15 cellular contexts compared by ENCODE assay signal in the genomic region with DNA sequence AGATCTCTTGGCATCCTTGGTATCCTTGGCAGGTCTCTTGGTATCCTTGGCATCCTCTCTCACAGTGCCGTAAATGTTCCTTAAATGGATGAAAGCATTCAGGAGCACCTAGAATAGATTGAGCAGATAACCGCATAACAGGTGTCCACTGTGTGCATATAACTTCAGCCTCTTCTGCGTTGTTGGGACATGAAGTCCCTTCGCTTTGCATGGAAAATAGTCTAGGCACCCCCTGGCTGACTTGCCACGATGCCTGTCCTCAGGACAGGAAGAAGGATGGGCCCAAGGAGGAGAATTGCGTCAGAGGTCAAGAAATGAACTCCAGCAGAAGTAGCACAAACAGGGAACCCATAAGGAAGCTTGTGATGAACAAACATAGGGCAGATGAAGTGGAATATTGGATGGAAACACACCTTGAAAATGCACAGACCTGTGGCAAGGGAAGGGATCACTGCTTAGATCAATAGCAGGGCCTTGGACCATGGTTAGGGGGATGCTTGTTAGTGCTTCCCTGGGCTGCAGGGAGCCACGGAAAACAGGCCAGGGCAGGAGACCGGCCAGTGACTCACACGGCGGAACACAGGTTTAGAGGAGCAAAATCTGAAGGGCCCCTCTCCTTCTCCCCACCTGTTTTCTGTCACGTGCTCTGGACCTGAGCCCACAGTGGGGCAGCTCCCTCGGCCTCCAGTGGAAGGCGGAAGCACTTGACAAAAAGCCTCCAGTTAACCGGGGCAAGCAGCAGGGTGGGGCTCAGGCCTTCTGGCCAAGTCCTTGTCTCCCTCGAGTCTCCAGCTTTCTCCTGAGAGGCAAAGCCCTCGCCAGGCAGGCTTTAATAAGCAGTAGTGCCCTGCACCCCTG.
DNase-seq lines count a peak whose midpoint lies in the region; ATAC-seq and TF ChIP-seq lines count a peak whose summit lies in the region.
"Had no signal": no experiment of that assay in that cellular context is flagged by ENCODE, and none has a peak within 500 bp of the region (broad histone marks: within the 10 kb centered on the region; RNA-seq: fewer than 3 reads in every experiment).

No MANE protein-coding gene starts in this region.

- DNase-seq in AG04450 (ENCODE audit: low read depth, low spot score) (no peak), NCI-H2029 treated with DMSO at 0.1 percent for 48 hours (lab: John Stamatoyannopoulos, UW) (peak; percentile 55), epithelial cell of esophagus (ENCODE audit: low read depth) (peak; percentile 57), erythroblast (lab: John Stamatoyannopoulos, UW) (no peak)
- no peak for DNase-seq in naive thymus-derived CD4-positive, alpha-beta T cell
- no peak for DNase-seq in activated CD4-positive, alpha-beta T cell treated with anti-CD3 and anti-CD28 coated beads, Interleukin-2, amount 10 ng/mL, durations not matched to agents 24 days and 14 days
- no peak for DNase-seq in activated naive CD4-positive, alpha-beta T cell treated with anti-CD3 and anti-CD28 coated beads, Interleukin-2, amount 10 ng/mL, durations not matched to agents 7 days and 5 days
- DNase-seq: activated CD4-positive, alpha-beta T cell treated with anti-CD3 and anti-CD28 coated beads for 48 hours; activated naive CD8-positive, alpha-beta T cell treated with anti-CD3 and anti-CD28 coated beads, Interleukin-2, amount 10 ng/mL, durations not matched to agents 7 days and 5 days; GF-D8; left ventricle myocardium superior had no signal

- intact Hi-C loops in naive thymus-derived CD4-positive, alpha-beta T cell (cut with micrococcal nuclease) = no loop called here
- intact Hi-C loops in activated CD4-positive, alpha-beta T cell treated with anti-CD3 and anti-CD28 coated beads, Interleukin-2, amount 10 ng/mL, durations not matched to agents 24 days and 14 days (cut with micrococcal nuclease) = no loop called here

- peak overlapping the region; percentile 38 to 56 for H3K9ac ChIP-seq in mucosa of rectum (ENCODE audit: low read depth in 1 of 2, low read length in 2 of 2)

- no peak for TF ChIP-seq POLR2A in erythroblast (IDR thresholded peaks at IDR 0.05; ENCODE audit: low read length)

- no peaks in the 10 kb centered on the region for H3K36me3 Mint-ChIP-seq in naive thymus-derived CD4-positive, alpha-beta T cell
- H3K36me3 Mint-ChIP-seq in activated CD4-positive, alpha-beta T cell treated with anti-CD3 and anti-CD28 coated beads, Interleukin-2, amount 10 ng/mL, durations not matched to agents 24 days and 14 days (ENCODE audit: low read depth) = no peaks in the 10 kb centered on the region
- H3K36me3 Mint-ChIP-seq in activated naive CD4-positive, alpha-beta T cell treated with anti-CD3 and anti-CD28 coated beads, Interleukin-2, amount 10 ng/mL, durations not matched to agents 7 days and 5 days = no peaks in the 10 kb centered on the region
- H3K36me3 Mint-ChIP-seq: activated naive CD8-positive, alpha-beta T cell treated with anti-CD3 and anti-CD28 coated beads, Interleukin-2, amount 10 ng/mL, durations not matched to agents 7 days and 5 days had no signal

- no peaks in the 10 kb centered on the region for H3K9me3 Mint-ChIP-seq in naive thymus-derived CD4-positive, alpha-beta T cell
- no peaks in the 10 kb centered on the region for H3K9me3 Mint-ChIP-seq in activated CD4-positive, alpha-beta T cell treated with anti-CD3 and anti-CD28 coated beads, Interleukin-2, amount 10 ng/mL, durations not matched to agents 24 days and 14 days
- H3K9me3 Mint-ChIP-seq in activated naive CD4-positive, alpha-beta T cell treated with anti-CD3 and anti-CD28 coated beads, Interleukin-2, amount 10 ng/mL, durations not matched to agents 7 days and 5 days = no peaks in the 10 kb centered on the region
- H3K9me3 Mint-ChIP-seq: activated naive CD8-positive, alpha-beta T cell treated with anti-CD3 and anti-CD28 coated beads, Interleukin-2, amount 10 ng/mL, durations not matched to agents 7 days and 5 days; neural crest cell had no signal

- H3K27ac ChIP-seq in AG04450 (ENCODE audit: low read depth, low read length) (peak overlapping the region; percentile 31), mucosa of rectum (ENCODE audit: low read depth in 2 of 2, low read length in 2 of 2) (peak overlapping the region; percentile 86 to 90)
- H3K27ac ChIP-seq in naive thymus-derived CD4-positive, alpha-beta T cell (ENCODE audit: low read depth, low read length) = no peak overlapping the region
- H3K27ac ChIP-seq: cardiac muscle cell, right atrium auricular region had no signal

- H3K4me3 ChIP-seq in AG04450 (ENCODE audit: low read depth, low read length) (no peak overlapping the region), epithelial cell of esophagus (ENCODE audit: low read length) (no peak overlapping the region), mucosa of rectum (ENCODE audit: low read length in 2 of 2) (no peak overlapping the region)
- no peak overlapping the region for H3K4me3 ChIP-seq in naive thymus-derived CD4-positive, alpha-beta T cell (ENCODE audit: low read length)
- H3K4me3 ChIP-seq: cardiac muscle cell, right atrium auricular region had no signal

- ATAC-seq in naive thymus-derived CD4-positive, alpha-beta T cell = no peak

- POLR2A ChIA-PET in AG04450 (lab: Yijun Ruan, JAX) = interaction anchor here (0.6 to 0.8 kb wide), 3 partner anchors 12 to 184 kb away, joined by 3 read pairs; no protein-coding TSS in a partner anchor
- POLR2A ChIA-PET in naive thymus-derived CD4-positive, alpha-beta T cell (lab: Charles Lee) = no interaction called here

- H3K9me3 ChIP-seq in AG04450 (ENCODE audit: control insufficient read depth, insufficient read depth, low read length) = no peaks in the 10 kb centered on the region; the same call in 1 of the 2 replicates
- no peaks in the 10 kb centered on the region for H3K9me3 ChIP-seq in mucosa of rectum (ENCODE audit: control insufficient read depth in 2 of 2, low read length in 2 of 2)
- no peaks in the 10 kb centered on the region for H3K9me3 ChIP-seq in naive thymus-derived CD4-positive, alpha-beta T cell (ENCODE audit: control insufficient read depth in 2 of 3, low read length in 3 of 3)
- H3K9me3 ChIP-seq: right atrium auricular region had no signal

- no peak for TF ChIP-seq CTCF in AG04450 (IDR thresholded peaks at IDR 0.05; ENCODE audit: low read depth, low read length)
- TF ChIP-seq CTCF in epithelial cell of esophagus (IDR thresholded peaks at IDR 0.05; ENCODE audit: insufficient read depth, low read depth, low read length, missing control alignments) = no peak

- no peak overlapping the region for H3K27ac Mint-ChIP-seq in naive thymus-derived CD4-positive, alpha-beta T cell
- H3K27ac Mint-ChIP-seq in activated CD4-positive, alpha-beta T cell treated with anti-CD3 and anti-CD28 coated beads, Interleukin-2, amount 10 ng/mL, durations not matched to agents 24 days and 14 days = no peak overlapping the region
- no peak overlapping the region for H3K27ac Mint-ChIP-seq in activated naive CD4-positive, alpha-beta T cell treated with anti-CD3 and anti-CD28 coated beads, Interleukin-2, amount 10 ng/mL, durations not matched to agents 7 days and 5 days
- H3K27ac Mint-ChIP-seq: activated naive CD8-positive, alpha-beta T cell treated with anti-CD3 and anti-CD28 coated beads, Interleukin-2, amount 10 ng/mL, durations not matched to agents 7 days and 5 days had no signal

- H3K4me1 ChIP-seq in mucosa of rectum (ENCODE audit: control insufficient read depth in 2 of 2, insufficient read depth in 2 of 2, low read length in 2 of 2) = peaks cover 10 to 27% of the 10 kb centered on the region in 2 donors
- H3K4me1 ChIP-seq in naive thymus-derived CD4-positive, alpha-beta T cell (ENCODE audit: control insufficient read depth in 2 of 2, insufficient read depth in 2 of 2, low read length in 2 of 2) = no peaks in the 10 kb centered on the region

- peaks cover 0 to under 1% (median 0%) of the 10 kb centered on the region in 7 donors for H3K4me1 Mint-ChIP-seq in naive thymus-derived CD4-positive, alpha-beta T cell
- no peaks in the 10 kb centered on the region for H3K4me1 Mint-ChIP-seq in activated CD4-positive, alpha-beta T cell treated with anti-CD3 and anti-CD28 coated beads, Interleukin-2, amount 10 ng/mL, durations not matched to agents 24 days and 14 days
- no peaks in the 10 kb centered on the region for H3K4me1 Mint-ChIP-seq in activated naive CD4-positive, alpha-beta T cell treated with anti-CD3 and anti-CD28 coated beads, Interleukin-2, amount 10 ng/mL, durations not matched to agents 7 days and 5 days
- H3K4me1 Mint-ChIP-seq: activated naive CD8-positive, alpha-beta T cell treated with anti-CD3 and anti-CD28 coated beads, Interleukin-2, amount 10 ng/mL, durations not matched to agents 7 days and 5 days had no signal

- H3K27me3 Mint-ChIP-seq in naive thymus-derived CD4-positive, alpha-beta T cell = peaks cover 0 to 4% (median 0%) of the 10 kb centered on the region in 5 donors
- peaks cover 7% of the 10 kb centered on the region for H3K27me3 Mint-ChIP-seq in activated CD4-positive, alpha-beta T cell treated with anti-CD3 and anti-CD28 coated beads, Interleukin-2, amount 10 ng/mL, durations not matched to agents 24 days and 14 days
- H3K27me3 Mint-ChIP-seq in activated naive CD4-positive, alpha-beta T cell treated with anti-CD3 and anti-CD28 coated beads, Interleukin-2, amount 10 ng/mL, durations not matched to agents 7 days and 5 days = peaks cover 4% of the 10 kb centered on the region
- H3K27me3 Mint-ChIP-seq: activated naive CD8-positive, alpha-beta T cell treated with anti-CD3 and anti-CD28 coated beads, Interleukin-2, amount 10 ng/mL, durations not matched to agents 7 days and 5 days had no signal

- CTCF ChIA-PET in AG04450 (lab: Charles Lee) = interaction anchor here (1.5 to 1.9 kb wide), 2 partner anchors 11 to 234 kb away, joined by 3 to 5 read pairs; no protein-coding TSS in a partner anchor
- CTCF ChIA-PET in naive thymus-derived CD4-positive, alpha-beta T cell (lab: Charles Lee) = no interaction called here
- CTCF ChIA-PET in activated naive CD4-positive, alpha-beta T cell treated with anti-CD3 and anti-CD28 coated beads, Interleukin-2, amount 10 ng/mL, durations not matched to agents 7 days and 5 days (lab: Charles Lee) = interaction anchor here (1.7 kb wide), 1 partner anchor 34 kb away, joined by 4 read pairs; no protein-coding TSS in a partner anchor

- no peaks in the 10 kb centered on the region for H3K27me3 ChIP-seq in AG04450 (ENCODE audit: control insufficient read depth, insufficient read depth, low read length)
- H3K27me3 ChIP-seq in mucosa of rectum (ENCODE audit: control insufficient read depth in 2 of 2, insufficient read depth in 2 of 2, low read length in 2 of 2) = no peaks in the 10 kb centered on the region
- no peaks in the 10 kb centered on the region for H3K27me3 ChIP-seq in naive thymus-derived CD4-positive, alpha-beta T cell (ENCODE audit: control insufficient read depth in 2 of 2, insufficient read depth in 2 of 2, low read length in 2 of 2)
- H3K27me3 ChIP-seq: cardiac muscle cell, right atrium auricular region had no signal

- no peaks in the 10 kb centered on the region for H3K36me3 ChIP-seq in mucosa of rectum (ENCODE audit: control insufficient read depth in 2 of 2, insufficient read depth in 2 of 2, low read length in 2 of 2)
- H3K36me3 ChIP-seq in naive thymus-derived CD4-positive, alpha-beta T cell (ENCODE audit: control insufficient read depth in 2 of 3, insufficient read depth in 3 of 3, low read length in 3 of 3) = no peaks in the 10 kb centered on the region
- H3K36me3 ChIP-seq: cardiac muscle cell, right atrium auricular region had no signal

- H3K4me3 Mint-ChIP-seq in naive thymus-derived CD4-positive, alpha-beta T cell = no peak overlapping the region
- no peak overlapping the region for H3K4me3 Mint-ChIP-seq in activated CD4-positive, alpha-beta T cell treated with anti-CD3 and anti-CD28 coated beads, Interleukin-2, amount 10 ng/mL, durations not matched to agents 24 days and 14 days
- no peak overlapping the region for H3K4me3 Mint-ChIP-seq in activated naive CD4-positive, alpha-beta T cell treated with anti-CD3 and anti-CD28 coated beads, Interleukin-2, amount 10 ng/mL, durations not matched to agents 7 days and 5 days
- H3K4me3 Mint-ChIP-seq: activated naive CD8-positive, alpha-beta T cell treated with anti-CD3 and anti-CD28 coated beads, Interleukin-2, amount 10 ng/mL, durations not matched to agents 7 days and 5 days; neural crest cell had no signal

Comparison
In these comparisons a context has a peak if more than half of its experiments do, and no peak if none do; other contexts are left out.
1. DNase-seq: peak in NCI-H2029 treated with DMSO at 0.1 percent for 48 hours (single experiment) and epithelial cell of esophagus (single experiment); none in AG04450 (single experiment), erythroblast (0 of 2), naive thymus-derived CD4-positive, alpha-beta T cell (0 of 9), activated CD4-positive, alpha-beta T cell treated with anti-CD3 and anti-CD28 coated beads, Interleukin-2, amount 10 ng/mL, durations not matched to agents 24 days and 14 days (single experiment) and activated naive CD4-positive, alpha-beta T cell treated with anti-CD3 and anti-CD28 coated beads, Interleukin-2, amount 10 ng/mL, durations not matched to agents 7 days and 5 days (single experiment).